20 cellular contexts compared by ENCODE assay signal in genomic region chr6:103677290-103677689, GRCh38.
"Had no signal": no experiment of that assay in that cellular context is flagged by ENCODE, and none has a peak within 500 bp of the region (broad histone marks: within the 10 kb centered on the region; RNA-seq: fewer than 3 reads in every experiment).

No MANE protein-coding gene starts in this region.

- H3K79me2 ChIP-seq: hepatocyte had no signal

- H3K9me3 ChIP-seq: esophagus muscularis mucosa, heart left ventricle, lower lobe of right lung, mucosa of descending colon had no signal

- H3K4me3 ChIP-seq: coronary artery, dorsolateral prefrontal cortex, esophagus muscularis mucosa, gastroesophageal sphincter, heart left ventricle, hepatocyte, left lung, lower lobe of right lung, mucosa of descending colon had no signal

- H3K4me2 ChIP-seq: hepatocyte had no signal

- DNase-seq: dermis blood vessel endothelial cell; dorsolateral prefrontal cortex; effector CD4-positive, alpha-beta T cell; effector memory CD4-positive, alpha-beta T cell; foreskin keratinocyte; hypothalamus; immature natural killer cell; islet precursor cell; kidney; kidney glomerular epithelial cell; left ventricle myocardium superior; lower lobe of right lung; mesenchymal stem cell; mucosa of descending colon had no signal

- H3K4me1 ChIP-seq: esophagus muscularis mucosa, foreskin keratinocyte, gastroesophageal sphincter, heart left ventricle, left lung, lower lobe of right lung had no signal

- H2AFZ ChIP-seq: hepatocyte had no signal

- H3K27me3 ChIP-seq: esophagus muscularis mucosa, foreskin keratinocyte, gastroesophageal sphincter, heart left ventricle, hepatocyte, left lung had no signal

- H3K27ac ChIP-seq: coronary artery, dorsolateral prefrontal cortex, esophagus muscularis mucosa, foreskin keratinocyte, gastroesophageal sphincter, heart left ventricle, hepatocyte, left lung, lower lobe of right lung had no signal

- ATAC-seq: foreskin keratinocyte, gastroesophageal sphincter, heart left ventricle, left lung, left ventricle myocardium superior, lower lobe of right lung, mucosa of descending colon had no signal

- H3K36me3 ChIP-seq: esophagus muscularis mucosa, gastroesophageal sphincter, heart left ventricle, left lung, lower lobe of right lung had no signal
